In genomic region chr1:39467061-39467710, GRCh38 we compare ENCODE assay signal across 10 cellular contexts. TPM values are rescaled to one million over a fixed set of nuclear protein-coding genes. Genes with fewer than 3 reads are reported as not detected.
DNase-seq lines count a peak whose midpoint lies in the region; ATAC-seq and TF ChIP-seq lines count a peak whose summit lies in the region.
"Not testable (repeated sequence)": the region's sequence is repeated elsewhere in the genome, so short reads cannot be mapped to it uniquely, and the experiment has no call there.
"Had no signal": no experiment of that assay in that cellular context is flagged by ENCODE, and none has a peak within 500 bp of the region (broad histone marks: within the 10 kb centered on the region; RNA-seq: fewer than 3 reads in every experiment).

No MANE protein-coding gene starts in this region.

- not testable (repeated sequence) for H2AFZ ChIP-seq in GM23338; neural progenitor cell (replicated peaks)

- not testable (repeated sequence) for TF ChIP-seq POLR2A in sigmoid colon (IDR thresholded peaks at IDR 0.05)

- not testable (repeated sequence) for DNase-seq in GM23338 (ENCODE audit: low spot score); activated T-cell treated with anti-CD3 and anti-CD28 coated beads, Interleukin-2, amount 50 U/mL, for 24 hours; endodermal cell; neural progenitor cell (ENCODE audit: low spot score); sigmoid colon
- DNase-seq in fibroblast of peridontal ligament (ENCODE audit: extremely low read depth) (peak; percentile 57), right cardiac atrium (peak in 2 of 3 donors; percentile 31 to 56)

- not testable (repeated sequence) for H3K79me2 ChIP-seq in GM23338 (replicated peaks; ENCODE audit: insufficient read depth); neural progenitor cell (ENCODE audit: low read depth)

- intact Hi-C loops in right cardiac atrium (cut with DNase I); sigmoid colon (cut with DNase I): not testable (repeated sequence)

- not testable (repeated sequence) for TF ChIP-seq EP300 in sigmoid colon (IDR thresholded peaks at IDR 0.05)

- H4K20me1 ChIP-seq in GM23338 (replicated peaks; ENCODE audit: insufficient read depth); neural progenitor cell (ENCODE audit: low read depth): not testable (repeated sequence)

- peaks cover 12% of the 10 kb centered on the region for H3K27me3 Mint-ChIP-seq in GM23338 (ENCODE audit: insufficient read depth, low read depth, poor library complexity)
- H3K27me3 Mint-ChIP-seq in activated T-cell treated with anti-CD3 and anti-CD28 coated beads, Interleukin-2, amount 50 U/mL, for 24 hours; endodermal cell (ENCODE audit: insufficient read depth); neural progenitor cell (ENCODE audit: insufficient read depth, low read depth): not testable (repeated sequence)

- not testable (repeated sequence) for H3K4me1 Mint-ChIP-seq in GM23338, endodermal cell, neural progenitor cell
- peaks cover 12% of the 10 kb centered on the region for H3K4me1 Mint-ChIP-seq in activated T-cell treated with anti-CD3 and anti-CD28 coated beads, Interleukin-2, amount 50 U/mL, for 24 hours (ENCODE audit: low read depth)

- not testable (repeated sequence) for H3K4me2 ChIP-seq in GM23338, neural progenitor cell

- not testable (repeated sequence) for H3K9ac ChIP-seq in endodermal cell (ENCODE audit: extremely low read depth, low read length, poor library complexity, severe bottlenecking); neural progenitor cell

- not testable (repeated sequence) for H3K9me3 ChIP-seq in endodermal cell (ENCODE audit: control insufficient read depth, low read length); right cardiac atrium (ENCODE audit: control insufficient read depth, low read length); neural progenitor cell (ENCODE audit: low read depth); sigmoid colon

- not testable (repeated sequence) for H3K9me2 ChIP-seq in GM23338 (ENCODE audit: insufficient read depth)

- H3K27ac Mint-ChIP-seq in GM23338 (peak overlapping the region; percentile 62; the same call in 1 of the 2 replicates), endodermal cell (peak overlapping the region; percentile 19)
- peak overlapping the region; percentile 79 for H3K27ac Mint-ChIP-seq in activated T-cell treated with anti-CD3 and anti-CD28 coated beads, Interleukin-2, amount 50 U/mL, for 24 hours
- H3K27ac Mint-ChIP-seq in neural progenitor cell = not testable (repeated sequence)

- H3K4me3 Mint-ChIP-seq in GM23338; activated T-cell treated with anti-CD3 and anti-CD28 coated beads, Interleukin-2, amount 50 U/mL, for 24 hours; endodermal cell; neural progenitor cell: not testable (repeated sequence)

- H3K36me3 Mint-ChIP-seq in GM23338 (ENCODE audit: low read depth) (peaks cover 78% of the 10 kb centered on the region), endodermal cell (ENCODE audit: low read depth) (peaks cover 71% of the 10 kb centered on the region), neural progenitor cell (peaks cover 42% of the 10 kb centered on the region)
- H3K36me3 Mint-ChIP-seq in activated T-cell treated with anti-CD3 and anti-CD28 coated beads, Interleukin-2, amount 50 U/mL, for 24 hours (ENCODE audit: low read depth) = peaks cover 96% of the 10 kb centered on the region

- not testable (repeated sequence) for H3K27me3 ChIP-seq in GM23338 (ENCODE audit: insufficient read depth); endodermal cell (ENCODE audit: control insufficient read depth, insufficient read depth, low read length, poor library complexity, severe bottlenecking); right cardiac atrium (ENCODE audit: control insufficient read depth, insufficient read depth); neural progenitor cell; sigmoid colon

- not testable (repeated sequence) for H3K27ac ChIP-seq in GM23338 (ENCODE audit: low read depth); endodermal cell (ENCODE audit: low read depth, low read length); right cardiac atrium (ENCODE audit: low read length)
- H3K27ac ChIP-seq in neural progenitor cell (peak overlapping the region; percentile 17), sigmoid colon (peak overlapping the region in 3 of 4 donors; percentile 27 to 49 (median 42))

- not testable (repeated sequence) for H3K4me1 ChIP-seq in GM23338 (ENCODE audit: insufficient read depth); endodermal cell (ENCODE audit: control insufficient read depth, insufficient read depth, low read length); right cardiac atrium (ENCODE audit: control insufficient read depth, insufficient read depth, low read length); neural progenitor cell
- peaks cover 0 to 21% (median 7%) of the 10 kb centered on the region in 4 donors for H3K4me1 ChIP-seq in sigmoid colon

- not testable (repeated sequence) for H3K4me3 ChIP-seq in GM23338; endodermal cell (ENCODE audit: low read length); neural progenitor cell; sigmoid colon
- H3K4me3 ChIP-seq in right cardiac atrium (ENCODE audit: low read length) = peak overlapping the region; percentile 25

- H3K36me3 ChIP-seq in GM23338 (ENCODE audit: insufficient read depth) (peaks cover 72% of the 10 kb centered on the region), endodermal cell (ENCODE audit: control insufficient read depth, insufficient read depth, low read length) (peaks cover 97% of the 10 kb centered on the region), neural progenitor cell (peaks cover 32% of the 10 kb centered on the region), sigmoid colon (peaks cover 20 to 98% (median 54%) of the 10 kb centered on the region in 4 donors)

- WGBS in endodermal cell (ENCODE audit: insufficient coverage in 1 of 2, insufficient read length in 1 of 2), 2 experiments = 95 to 96% methylated on average over 10 to 14 of the region's 18 CpGs
- WGBS in right cardiac atrium = 61% methylated on average over 18 of the region's 18 CpGs
- 84 to 86% methylated on average over 18 of the region's 18 CpGs for WGBS in sigmoid colon, 2 donors

- H3F3A ChIP-seq in GM23338 (replicated peaks; ENCODE audit: low read depth) = peaks cover 14% of the 10 kb centered on the region
- not testable (repeated sequence) for H3F3A ChIP-seq in neural progenitor cell (ENCODE audit: low read depth)

- not testable (repeated sequence) for ATAC-seq in GM23338, right cardiac atrium

- H3K9me3 Mint-ChIP-seq in GM23338; activated T-cell treated with anti-CD3 and anti-CD28 coated beads, Interleukin-2, amount 50 U/mL, for 24 hours; endodermal cell; neural progenitor cell: not testable (repeated sequence)

- TF ChIP-seq CTCF in GM23338 (conservative IDR thresholded peaks at IDR 0.05; ENCODE audit: low read depth in 2 of 2); endodermal cell (conservative IDR thresholded peaks at IDR 0.05); neural progenitor cell (IDR thresholded peaks at IDR 0.05); sigmoid colon (IDR thresholded peaks at IDR 0.05): not testable (repeated sequence)

RNA-seq across cellular contexts. Expression of gene BMP8A, which starts 24.2 kb away (rescaled TPM):
- 0.63 and 1.3 TPM in 2 replicates for total RNA-seq in GM23338 (2014; rRNA removed; shearing (Covaris generic))
- polyA plus RNA-seq in GM23338 (2016; fragmentation: Nextera tagmentation; extraction: Ambion mirVana) = 0.34 TPM in 1 of 2 replicates, not detected in the other
- under 1 TPM; 0.66 to 0.75 TPM for total RNA-seq in endodermal cell
- polyA plus RNA-seq in endodermal cell (2013, experiment 1 of 2) = 0.18 TPM
- not detected for polyA plus RNA-seq in endodermal cell (2013, experiment 2 of 2)
- total RNA-seq in right cardiac atrium = 1 to 10 TPM; 1.6 to 2.5 (median 2.2) TPM
- polyA plus RNA-seq in right cardiac atrium = 0.32 TPM
- total RNA-seq in neural progenitor cell (ENCODE audit: low replicate concordance) = 0.12 TPM in 1 of 2 replicates, not detected in the other
- total RNA-seq in sigmoid colon = 1 to 10 TPM in 2 of 4 donors, under 1 TPM in 2; 0.27 to 3.2 (median 0.99) TPM
- under 1 TPM in 2 of 3 donors, not detected in 1; 0.60 to 0.79 TPM for polyA plus RNA-seq in sigmoid colon
- total RNA-seq: H4 had no signal
- polyA plus RNA-seq: AG04450, CD14-positive monocyte had no signal
